13 cellular contexts compared by ENCODE assay signal in genomic region chr6:166167258-166167731, GRCh38. TPM values are rescaled to one million over a fixed set of nuclear protein-coding genes. Genes with fewer than 3 reads are reported as not detected.
A peak's percentile ranks its signal among the peaks of the same experiment; 100 is the strongest.
DNase-seq lines count a peak whose midpoint lies in the region; TF ChIP-seq lines count a peak whose summit lies in the region.
"Had no signal": no experiment of that assay in that cellular context is flagged by ENCODE, and none has a peak within 500 bp of the region (broad histone marks: within the 10 kb centered on the region; RNA-seq: fewer than 3 reads in every experiment).

No MANE protein-coding gene starts in this region.

- peak overlapping the region; percentile 85 for H3K4me3 ChIP-seq in HUES6 (ENCODE audit: low read depth, low read length)
- H3K4me3 ChIP-seq in iPS-11a (ENCODE audit: low read depth, low read length): peak overlapping the region; percentile 44
- no peak overlapping the region for H3K4me3 ChIP-seq in smooth muscle cell

- H3K4me3 Mint-ChIP-seq in activated naive CD4-positive, alpha-beta T cell treated with anti-CD3 and anti-CD28 coated beads, Interleukin-2, amount 50 U/mL, for 24 hours: peak overlapping the region; percentile 61
- H3K4me3 Mint-ChIP-seq: activated T-cell treated with anti-CD3 and anti-CD28 coated beads, Interleukin-2, amount 50 U/mL, for 24 hours had no signal

- TF ChIP-seq CTCF in smooth muscle cell (IDR thresholded peaks at IDR 0.05; ENCODE audit: borderline replicate concordance, insufficient read depth, poor library complexity, severe bottlenecking): no peak

- no peak overlapping the region for H2AFZ ChIP-seq in smooth muscle cell (ENCODE audit: low read depth)

- peaks cover 55% of the 10 kb centered on the region for H3K27me3 Mint-ChIP-seq in activated naive CD4-positive, alpha-beta T cell treated with anti-CD3 and anti-CD28 coated beads, Interleukin-2, amount 50 U/mL, for 24 hours

- H3K27ac ChIP-seq in HUES6 (ENCODE audit: low read depth, low read length) (no peak overlapping the region; the same call in 1 of the 2 replicates), smooth muscle cell (ENCODE audit: low read depth) (no peak overlapping the region)
- H3K27ac ChIP-seq: lower lobe of right lung had no signal

- H3K4me1 Mint-ChIP-seq in activated naive CD4-positive, alpha-beta T cell treated with anti-CD3 and anti-CD28 coated beads, Interleukin-2, amount 50 U/mL, for 24 hours: peaks cover 13% of the 10 kb centered on the region

- WGBS in smooth muscle cell (ENCODE audit: low lambda C conversion rate): under 1% methylated on average over 41 of the region's 44 CpGs

- H3F3A ChIP-seq in smooth muscle cell (ENCODE audit: low read depth): no peaks in the 10 kb centered on the region

- H3K4me1 ChIP-seq in HUES6 (ENCODE audit: control insufficient read depth, insufficient read depth, low read length): peaks cover 49% of the 10 kb centered on the region
- H3K4me1 ChIP-seq in smooth muscle cell (ENCODE audit: low read depth): peaks cover 20% of the 10 kb centered on the region
- H3K4me1 ChIP-seq: lower lobe of right lung had no signal

- peak overlapping the region; percentile 83 for H3K9ac ChIP-seq in HUES6 (ENCODE audit: low read length)
- no peak overlapping the region for H3K9ac ChIP-seq in smooth muscle cell (ENCODE audit: low read depth)

- no peaks in the 10 kb centered on the region for H3K79me2 ChIP-seq in smooth muscle cell (ENCODE audit: low read depth)

- H4K20me1 ChIP-seq in smooth muscle cell (ENCODE audit: low read depth): no peaks in the 10 kb centered on the region

- no peak overlapping the region for H3K27ac Mint-ChIP-seq in activated naive CD4-positive, alpha-beta T cell treated with anti-CD3 and anti-CD28 coated beads, Interleukin-2, amount 50 U/mL, for 24 hours
- H3K27ac Mint-ChIP-seq: activated T-cell treated with anti-CD3 and anti-CD28 coated beads, Interleukin-2, amount 50 U/mL, for 24 hours had no signal

- peaks cover 92% of the 10 kb centered on the region for H3K27me3 ChIP-seq in HUES6 (ENCODE audit: control insufficient read depth, insufficient read depth, low read length)
- peaks cover 100% of the 10 kb centered on the region for H3K27me3 ChIP-seq in smooth muscle cell (ENCODE audit: low read depth)

- DNase-seq in activated naive CD4-positive, alpha-beta T cell treated with Interleukin-2 at 50 U/mL for 16 hours: no peak
- DNase-seq in smooth muscle cell (lab: John Stamatoyannopoulos, UW; ENCODE audit: unreplicated experiment): no peak
- no peak for DNase-seq in activated gamma-delta T cell (lab: John Stamatoyannopoulos, UW)
- no peak for DNase-seq in activated CD4-positive, alpha-beta T cell treated with anti-CD3 and anti-CD28 coated beads, Interleukin-2, amount 50 U/mL, for 4 hours
- no peak for DNase-seq in NOMO-1 (lab: John Stamatoyannopoulos, UW; ENCODE audit: unreplicated experiment in 2 of 2)
- DNase-seq: activated T-cell treated with anti-CD3 and anti-CD28 coated beads, Interleukin-2, amount 50 U/mL, for 24 hours; aorta; lower lobe of right lung; NCI-H2081; SW 1271 had no signal

- H3K36me3 ChIP-seq in HUES6 (ENCODE audit: control insufficient read depth, insufficient read depth, low read length) (peaks cover 1% of the 10 kb centered on the region; the same call in 1 of the 2 replicates), smooth muscle cell (ENCODE audit: low read depth) (no peaks in the 10 kb centered on the region)
- H3K36me3 ChIP-seq: lower lobe of right lung had no signal

- H3K36me3 Mint-ChIP-seq in activated naive CD4-positive, alpha-beta T cell treated with anti-CD3 and anti-CD28 coated beads, Interleukin-2, amount 50 U/mL, for 24 hours: peaks cover 3% of the 10 kb centered on the region

- no peaks in the 10 kb centered on the region for H3K9me3 ChIP-seq in HUES6 (ENCODE audit: control insufficient read depth, insufficient read depth, low read depth, low read length)
- H3K9me3 ChIP-seq in smooth muscle cell (replicated peaks; ENCODE audit: low read depth): no peaks in the 10 kb centered on the region
- H3K9me3 ChIP-seq: lower lobe of right lung had no signal

- H3K4me2 ChIP-seq in smooth muscle cell: peak overlapping the region; percentile 85

- H3K9me3 Mint-ChIP-seq in activated naive CD4-positive, alpha-beta T cell treated with anti-CD3 and anti-CD28 coated beads, Interleukin-2, amount 50 U/mL, for 24 hours: no peaks in the 10 kb centered on the region
- H3K9me3 Mint-ChIP-seq: activated T-cell treated with anti-CD3 and anti-CD28 coated beads, Interleukin-2, amount 50 U/mL, for 24 hours had no signal

RNA-seq across cellular contexts. Expression of gene TBXT, which starts 0.4 kb away (rescaled TPM):
- not detected in 2 replicates for total RNA-seq in smooth muscle cell
- not detected in 2 replicates for polyA plus RNA-seq in smooth muscle cell
- total RNA-seq: aorta, lower lobe of right lung had no signal
- polyA plus RNA-seq: aorta had no signal
